ENCODE assay signal across 8 cellular contexts in genomic region chr12:64560395-64561301, GRCh38. TPM values are rescaled to one million over a fixed set of nuclear protein-coding genes. Genes with fewer than 3 reads are reported as not detected.
A peak's percentile ranks its signal among the peaks of the same experiment; 100 is the strongest.
DNase-seq lines count a peak whose midpoint lies in the region; ATAC-seq and TF ChIP-seq lines count a peak whose summit lies in the region.

No MANE protein-coding gene starts in this region.

- no peaks in the 10 kb centered on the region for H3K27me3 Mint-ChIP-seq in neural crest cell (ENCODE audit: low read depth)

- no peaks in the 10 kb centered on the region for H3K27me3 ChIP-seq in MG63

- no peaks in the 10 kb centered on the region for H3K9me3 ChIP-seq in MG63

- no peaks in the 10 kb centered on the region for H3K9me3 Mint-ChIP-seq in neural crest cell

- in situ Hi-C loops in GM13977 (cut with MboI; ENCODE audit: low pct_unique_long_range_greater_than_20kb, low sequenced_read_pairs, unreplicated experiment), result no loop called here

- peaks cover 13% of the 10 kb centered on the region for H3K4me1 Mint-ChIP-seq in neural crest cell

- no peak overlapping the region for H3K4me3 Mint-ChIP-seq in neural crest cell

- no peaks in the 10 kb centered on the region for H3K36me3 ChIP-seq in MG63

- TF ChIP-seq CTCF in cardiac fibroblast (IDR thresholded peaks at IDR 0.05; ENCODE audit: low read depth, low read length), result no peak
- TF ChIP-seq CTCF in neural crest cell (conservative IDR thresholded peaks at IDR 0.05), result no peak
- no peak for TF ChIP-seq CTCF in GM13977 (IDR thresholded peaks at IDR 0.05; ENCODE audit: extremely low read depth, insufficient read depth, missing control alignments)

- peak overlapping the region; percentile 9 for H3K27ac Mint-ChIP-seq in neural crest cell (ENCODE audit: unreplicated experiment)

- ATAC-seq in HG03469 (IDR thresholded peaks at IDR 0.05; ENCODE audit: unreplicated experiment) (no peak), GM21825 (IDR thresholded peaks at IDR 0.05; ENCODE audit: unreplicated experiment) (no peak), GM21723 (IDR thresholded peaks at IDR 0.05; ENCODE audit: unreplicated experiment) (no peak)

- H3K36me3 Mint-ChIP-seq in neural crest cell (ENCODE audit: low read depth), result no peaks in the 10 kb centered on the region

- DNase-seq in ELR (ENCODE audit: low read depth) (peak; percentile 97), MG63 (peak; percentile 95), cardiac fibroblast (ENCODE audit: low read depth in 2 of 2) (peak; percentile 75 to 94), neural crest cell (ENCODE audit: low read depth, low spot score) (no peak), GM13977 (ENCODE audit: low spot score) (no peak)

- H3K4me3 ChIP-seq in MG63 (no peak overlapping the region), cardiac fibroblast (replicated peaks in 1 of 2; ENCODE audit: low read depth in 2 of 2, low read length in 2 of 2) (no peak overlapping the region)

RNA-seq across cellular contexts. Expression of gene RASSF3, which starts 49.6 kb away (rescaled TPM):
- 10.1 and 10.3 TPM in 2 replicates for total RNA-seq in MG63 (2014; rRNA removed; shearing (Covaris generic); ENCODE audit: low replicate concordance)
- 18.1 and 19.0 TPM in 2 replicates for total RNA-seq in neural crest cell

Comparison
In these comparisons a context has a peak if more than half of its experiments do, and no peak if none do; other contexts are left out.
1. DNase-seq: peak in ELR (single experiment), MG63 (single experiment) and cardiac fibroblast (2 of 2); none in neural crest cell (single experiment) and GM13977 (single experiment).